In the genomic region with DNA sequence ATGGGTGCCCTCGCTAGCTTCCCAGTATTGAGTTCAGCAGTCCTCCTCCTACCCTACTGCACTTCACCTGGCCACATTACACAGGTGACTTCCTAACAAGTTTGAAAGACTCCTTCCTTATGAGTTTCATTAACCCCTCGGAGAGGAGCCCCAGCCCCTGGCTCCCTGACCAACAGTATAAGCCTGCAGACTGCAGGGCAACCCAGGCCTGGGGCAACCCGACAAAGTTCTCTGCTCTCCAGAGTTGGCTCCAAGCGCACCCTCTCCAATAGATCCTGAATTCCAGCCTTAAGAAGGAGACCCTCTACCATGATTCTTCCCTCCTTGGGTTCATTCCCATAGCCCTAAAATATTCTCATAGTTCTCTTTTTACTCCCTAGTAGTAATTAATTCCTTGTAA, we compare ENCODE assay signal across 19 cellular contexts.
DNase-seq lines count a peak whose midpoint lies in the region; ATAC-seq and TF ChIP-seq lines count a peak whose summit lies in the region.
"Had no signal": no experiment of that assay in that cellular context is flagged by ENCODE, and none has a peak within 500 bp of the region (broad histone marks: within the 10 kb centered on the region; RNA-seq: fewer than 3 reads in every experiment).

No MANE protein-coding gene starts in this region.

- no peaks in the 10 kb centered on the region for H3K4me1 ChIP-seq in GM23338 (ENCODE audit: insufficient read depth)
- no peaks in the 10 kb centered on the region for H3K4me1 ChIP-seq in neural progenitor cell
- H3K4me1 ChIP-seq: A549; BLaER1 treated with 17β-estradiol and CSF1 and Interleukin-3, amounts not matched to agents 10 nM and 100 nM; Caco-2 had no signal

- H4K20me1 ChIP-seq in GM23338 (replicated peaks; ENCODE audit: insufficient read depth), result no peaks in the 10 kb centered on the region
- H4K20me1 ChIP-seq in neural progenitor cell (ENCODE audit: low read depth), result no peaks in the 10 kb centered on the region
- H4K20me1 ChIP-seq: BLaER1 treated with 17β-estradiol and CSF1 and Interleukin-3, amounts not matched to agents 10 nM and 100 nM had no signal

- H3K27ac ChIP-seq in GM23338 (ENCODE audit: low read depth) (no peak overlapping the region), neural progenitor cell (no peak overlapping the region)
- H3K27ac ChIP-seq: 22Rv1; A549; BLaER1 treated with 17β-estradiol and CSF1 and Interleukin-3, amounts not matched to agents 10 nM and 100 nM; C4-2B had no signal

- intact Hi-C loops in Right ventricle myocardium inferior (cut with DNase I) (no loop called here), left cardiac atrium (cut with DNase I) (no loop called here)

- no peak overlapping the region for H3K27ac Mint-ChIP-seq in GM23338
- H3K27ac Mint-ChIP-seq in WTC11, result no peak overlapping the region
- H3K27ac Mint-ChIP-seq in neural progenitor cell, result no peak overlapping the region
- no peak overlapping the region for H3K27ac Mint-ChIP-seq in activated T-helper 17 cell treated with anti-CD3 and anti-CD28 coated beads, Interleukin-2, amount 50 U/mL, for 72 hours
- H3K27ac Mint-ChIP-seq in endothelial cell (ENCODE audit: unreplicated experiment), result no peak overlapping the region
- H3K27ac Mint-ChIP-seq: B cell; CD4-positive, alpha-beta T cell; CD8-positive, alpha-beta T cell had no signal

- H3K79me2 ChIP-seq in GM23338 (replicated peaks; ENCODE audit: insufficient read depth), result no peaks in the 10 kb centered on the region
- H3K79me2 ChIP-seq in neural progenitor cell (ENCODE audit: low read depth), result no peaks in the 10 kb centered on the region

- H3K36me3 ChIP-seq in GM23338 (ENCODE audit: insufficient read depth), result no peaks in the 10 kb centered on the region
- H3K36me3 ChIP-seq in neural progenitor cell, result no peaks in the 10 kb centered on the region
- H3K36me3 ChIP-seq: BLaER1 treated with 17β-estradiol and CSF1 and Interleukin-3, amounts not matched to agents 10 nM and 100 nM had no signal

- H3K36me3 Mint-ChIP-seq in GM23338 (ENCODE audit: low read depth), result no peaks in the 10 kb centered on the region
- no peaks in the 10 kb centered on the region for H3K36me3 Mint-ChIP-seq in WTC11
- H3K36me3 Mint-ChIP-seq in neural progenitor cell, result no peaks in the 10 kb centered on the region
- H3K36me3 Mint-ChIP-seq in activated T-helper 17 cell treated with anti-CD3 and anti-CD28 coated beads, Interleukin-2, amount 50 U/mL, for 72 hours (ENCODE audit: low read depth), result no peaks in the 10 kb centered on the region
- H3K36me3 Mint-ChIP-seq in endothelial cell (ENCODE audit: low read depth, unreplicated experiment), result no peaks in the 10 kb centered on the region
- H3K36me3 Mint-ChIP-seq: CD8-positive, alpha-beta T cell had no signal

- H3K4me1 Mint-ChIP-seq in GM23338, result peaks cover 7% of the 10 kb centered on the region; the same call in 2 of the 3 replicates
- H3K4me1 Mint-ChIP-seq in WTC11, result peaks cover 9% of the 10 kb centered on the region
- peaks cover 5% of the 10 kb centered on the region for H3K4me1 Mint-ChIP-seq in neural progenitor cell
- H3K4me1 Mint-ChIP-seq in activated T-helper 17 cell treated with anti-CD3 and anti-CD28 coated beads, Interleukin-2, amount 50 U/mL, for 72 hours, result no peaks in the 10 kb centered on the region
- H3K4me1 Mint-ChIP-seq in endothelial cell (ENCODE audit: unreplicated experiment), result no peaks in the 10 kb centered on the region
- H3K4me1 Mint-ChIP-seq: B cell had no signal

- peak; percentile 30 for DNase-seq in Right ventricle myocardium inferior (ENCODE audit: missing footprints)
- no peak for DNase-seq in left cardiac atrium
- no peak for DNase-seq in GM23338 (ENCODE audit: low spot score)
- no peak for DNase-seq in WTC11 (ENCODE audit: low spot score)
- DNase-seq in neural progenitor cell (ENCODE audit: low spot score), result no peak
- DNase-seq in endothelial cell (ENCODE audit: low spot score), result no peak
- DNase-seq: AML-193; Caco-2; Calu3; CD4-positive, alpha-beta T cell; CD8-positive, alpha-beta T cell; DMS79 treated with DMSO at 0.1 percent for 48 hours; GF-D8 had no signal

- H3K9ac ChIP-seq in neural progenitor cell, result no peak overlapping the region
- H3K9ac ChIP-seq: BLaER1 treated with 17β-estradiol and CSF1 and Interleukin-3, amounts not matched to agents 10 nM and 100 nM had no signal

- H3K4me3 Mint-ChIP-seq in GM23338 (no peak overlapping the region), WTC11 (no peak overlapping the region), neural progenitor cell (no peak overlapping the region), endothelial cell (ENCODE audit: unreplicated experiment) (no peak overlapping the region)
- H3K4me3 Mint-ChIP-seq in activated T-helper 17 cell treated with anti-CD3 and anti-CD28 coated beads, Interleukin-2, amount 50 U/mL, for 72 hours, result no peak overlapping the region
- H3K4me3 Mint-ChIP-seq: B cell; CD4-positive, alpha-beta T cell; CD8-positive, alpha-beta T cell had no signal

- no peaks in the 10 kb centered on the region for H3K9me3 Mint-ChIP-seq in GM23338
- no peaks in the 10 kb centered on the region for H3K9me3 Mint-ChIP-seq in WTC11
- H3K9me3 Mint-ChIP-seq in neural progenitor cell, result no peaks in the 10 kb centered on the region
- no peaks in the 10 kb centered on the region for H3K9me3 Mint-ChIP-seq in activated T-helper 17 cell treated with anti-CD3 and anti-CD28 coated beads, Interleukin-2, amount 50 U/mL, for 72 hours
- H3K9me3 Mint-ChIP-seq in endothelial cell (ENCODE audit: unreplicated experiment), result no peaks in the 10 kb centered on the region
- H3K9me3 Mint-ChIP-seq: CD4-positive, alpha-beta T cell; CD8-positive, alpha-beta T cell had no signal

- no peaks in the 10 kb centered on the region for H3K9me3 ChIP-seq in neural progenitor cell (ENCODE audit: low read depth)
- H3K9me3 ChIP-seq: A549; BLaER1 treated with 17β-estradiol and CSF1 and Interleukin-3, amounts not matched to agents 10 nM and 100 nM; Caco-2 had no signal

- peak overlapping the region; percentile 40; the same call in 1 of the 2 replicates for H2AFZ ChIP-seq in GM23338
- H2AFZ ChIP-seq in neural progenitor cell (replicated peaks), result peak overlapping the region; percentile 6

- no peaks in the 10 kb centered on the region for H3K9me2 ChIP-seq in GM23338 (ENCODE audit: insufficient read depth)

- no peak for ATAC-seq in Right ventricle myocardium inferior
- no peak for ATAC-seq in left cardiac atrium
- ATAC-seq in GM23338, result no peak
- ATAC-seq in WTC11, result peak; percentile 28
- no peak for ATAC-seq in activated T-helper 17 cell treated with anti-CD3 and anti-CD28 coated beads, Interleukin-2, amount 50 U/mL, for 72 hours (replicated peaks)
- ATAC-seq: A549; CD8-positive, alpha-beta T cell had no signal

- H3F3A ChIP-seq in GM23338 (replicated peaks; ENCODE audit: low read depth), result no peaks in the 10 kb centered on the region
- H3F3A ChIP-seq in neural progenitor cell (ENCODE audit: low read depth), result no peaks in the 10 kb centered on the region

- no peak overlapping the region for H3K4me3 ChIP-seq in GM23338
- no peak overlapping the region for H3K4me3 ChIP-seq in neural progenitor cell
- H3K4me3 ChIP-seq: A549; BLaER1 treated with 17β-estradiol and CSF1 and Interleukin-3, amounts not matched to agents 10 nM and 100 nM had no signal

- CTCF ChIA-PET in WTC11 (lab: Charles Lee), result no interaction called here

- no peak overlapping the region for H3K4me2 ChIP-seq in GM23338
- no peak overlapping the region for H3K4me2 ChIP-seq in neural progenitor cell
- H3K4me2 ChIP-seq: A549; BLaER1 treated with 17β-estradiol and CSF1 and Interleukin-3, amounts not matched to agents 10 nM and 100 nM had no signal

- H3K27me3 Mint-ChIP-seq in GM23338 (ENCODE audit: insufficient read depth, low read depth, poor library complexity), result no peaks in the 10 kb centered on the region
- H3K27me3 Mint-ChIP-seq in WTC11 (ENCODE audit: low read depth), result no peaks in the 10 kb centered on the region
- peaks cover 2% of the 10 kb centered on the region for H3K27me3 Mint-ChIP-seq in neural progenitor cell (ENCODE audit: insufficient read depth, low read depth)
- no peaks in the 10 kb centered on the region for H3K27me3 Mint-ChIP-seq in activated T-helper 17 cell treated with anti-CD3 and anti-CD28 coated beads, Interleukin-2, amount 50 U/mL, for 72 hours
- H3K27me3 Mint-ChIP-seq in endothelial cell (ENCODE audit: unreplicated experiment), result no peaks in the 10 kb centered on the region
- H3K27me3 Mint-ChIP-seq: B cell; CD4-positive, alpha-beta T cell had no signal

- TF ChIP-seq CTCF in GM23338 (conservative IDR thresholded peaks at IDR 0.05; ENCODE audit: low read depth in 2 of 2), result no peak
- no peak for TF ChIP-seq CTCF in WTC11 (IDR thresholded peaks at IDR 0.05)
- TF ChIP-seq CTCF in neural progenitor cell (IDR thresholded peaks at IDR 0.05), result no peak
- TF ChIP-seq CTCF in endothelial cell (IDR thresholded peaks at IDR 0.05; ENCODE audit: unreplicated experiment), result no peak

- POLR2A ChIA-PET in WTC11 (lab: Charles Lee), result no interaction called here

- H3K27me3 ChIP-seq in GM23338 (ENCODE audit: insufficient read depth), result no peaks in the 10 kb centered on the region
- no peaks in the 10 kb centered on the region for H3K27me3 ChIP-seq in neural progenitor cell
- H3K27me3 ChIP-seq: BLaER1 treated with 17β-estradiol and CSF1 and Interleukin-3, amounts not matched to agents 10 nM and 100 nM had no signal

TF ChIP-seq in WTC11, 78 proteins besides CTCF, POLR2A, EP300 and RAD21 (continues in another document):
- TF ChIP-seq, protein P1, sequence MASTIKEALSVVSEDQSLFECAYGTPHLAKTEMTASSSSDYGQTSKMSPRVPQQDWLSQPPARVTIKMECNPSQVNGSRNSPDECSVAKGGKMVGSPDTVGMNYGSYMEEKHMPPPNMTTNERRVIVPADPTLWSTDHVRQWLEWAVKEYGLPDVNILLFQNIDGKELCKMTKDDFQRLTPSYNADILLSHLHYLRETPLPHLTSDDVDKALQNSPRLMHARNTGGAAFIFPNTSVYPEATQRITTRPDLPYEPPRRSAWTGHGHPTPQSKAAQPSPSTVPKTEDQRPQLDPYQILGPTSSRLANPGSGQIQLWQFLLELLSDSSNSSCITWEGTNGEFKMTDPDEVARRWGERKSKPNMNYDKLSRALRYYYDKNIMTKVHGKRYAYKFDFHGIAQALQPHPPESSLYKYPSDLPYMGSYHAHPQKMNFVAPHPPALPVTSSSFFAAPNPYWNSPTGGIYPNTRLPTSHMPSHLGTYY (CRISPR knock-in tag; IDR thresholded peaks at IDR 0.05), result no peak
- no peak for TF ChIP-seq GABPB1 (CRISPR knock-in tag; IDR thresholded peaks at IDR 0.05)
- TF ChIP-seq, protein P2, sequence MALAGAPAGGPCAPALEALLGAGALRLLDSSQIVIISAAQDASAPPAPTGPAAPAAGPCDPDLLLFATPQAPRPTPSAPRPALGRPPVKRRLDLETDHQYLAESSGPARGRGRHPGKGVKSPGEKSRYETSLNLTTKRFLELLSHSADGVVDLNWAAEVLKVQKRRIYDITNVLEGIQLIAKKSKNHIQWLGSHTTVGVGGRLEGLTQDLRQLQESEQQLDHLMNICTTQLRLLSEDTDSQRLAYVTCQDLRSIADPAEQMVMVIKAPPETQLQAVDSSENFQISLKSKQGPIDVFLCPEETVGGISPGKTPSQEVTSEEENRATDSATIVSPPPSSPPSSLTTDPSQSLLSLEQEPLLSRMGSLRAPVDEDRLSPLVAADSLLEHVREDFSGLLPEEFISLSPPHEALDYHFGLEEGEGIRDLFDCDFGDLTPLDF (CRISPR knock-in tag; IDR thresholded peaks at IDR 0.05), result no peak
- TF ChIP-seq GTF2I (CRISPR knock-in tag; conservative IDR thresholded peaks at IDR 0.05), result no peak
- no peak for TF ChIP-seq ELF4 (CRISPR knock-in tag; IDR thresholded peaks at IDR 0.05; ENCODE audit: low read depth)
